ENCODE assay signal across 8 cellular contexts in genomic region chr2:105337122-105338019, GRCh38. TPM values are rescaled to one million over a fixed set of nuclear protein-coding genes. Genes with fewer than 3 reads are reported as not detected.
DNase-seq lines count a peak whose midpoint lies in the region; ATAC-seq and TF ChIP-seq lines count a peak whose summit lies in the region.

C2orf49 (plus strand) TSS chr2:105337540; CDS start chr2:105337588, 48 bp downstream.

- peak; percentile 46 for TF ChIP-seq POLR2A in erythroblast (IDR thresholded peaks at IDR 0.05; ENCODE audit: low read length)

- ATAC-seq in GM21576 (IDR thresholded peaks at IDR 0.05; ENCODE audit: unreplicated experiment): peak; percentile 92

- DNase-seq in DMS153 (lab: John Stamatoyannopoulos, UW): peak; percentile 74
- DNase-seq in OCI-M2 (lab: John Stamatoyannopoulos, UW; ENCODE audit: unreplicated experiment): peak; percentile 39
- peak; percentile 86 for DNase-seq in activated T-cell treated with anti-CD3 and anti-CD28 coated beads for 4 hours
- peak; percentile 92 to 95 for DNase-seq in erythroblast (lab: John Stamatoyannopoulos, UW)
- DNase-seq in mucosa of gallbladder (ENCODE audit: low spot score): peak; percentile 87
- DNase-seq in stimulated activated CD8-positive, alpha-beta memory T cell treated with anti-CD3 and anti-CD28 coated beads, Interleukin-4, amount 100 ng/mL, for 4 hours (ENCODE audit: low read depth in 2 of 2, low spot score in 1 of 2): peak; percentile 78 to 86

- TF ChIP-seq RAD21 in Ishikawa (IDR thresholded peaks at IDR 0.05; ENCODE audit: low read depth): no peak

- 0 out of 2 replicates have a peak, but pooled peaks have one; percentile 4 for TF ChIP-seq EP300 in Ishikawa (IDR thresholded peaks at IDR 0.05; ENCODE audit: borderline replicate concordance)

TF ChIP-seq in Ishikawa, 13 proteins besides CTCF, POLR2A, EP300 and RAD21:
- TF ChIP-seq YY1 (IDR thresholded peaks at IDR 0.05; ENCODE audit: low read depth) (peak; percentile 82), FOXM1 (IDR thresholded peaks at IDR 0.05; ENCODE audit: borderline replicate concordance, low read depth) (peak; percentile 38; the same call in 1 of the 2 replicates), USF1 (IDR thresholded peaks at IDR 0.05) (no peak), REST (IDR thresholded peaks at IDR 0.05; ENCODE audit: low read depth) (no peak), EGR1 (IDR thresholded peaks at IDR 0.05) (0 out of 2 replicates have a peak, but pooled peaks have one; percentile 11), NFIC (IDR thresholded peaks at IDR 0.05) (peak; percentile 31; the same call in 1 of the 2 replicates), MAX (IDR thresholded peaks at IDR 0.05) (peak; percentile 76; the same call in 1 of the 2 replicates), TCF12 (IDR thresholded peaks at IDR 0.05; ENCODE audit: low read depth) (0 out of 2 replicates have a peak, but pooled peaks have one; percentile 31), TAF1 (IDR thresholded peaks at IDR 0.05; ENCODE audit: low read depth) (peak; percentile 59), CEBPB (IDR thresholded peaks at IDR 0.05) (no peak), TEAD4 (IDR thresholded peaks at IDR 0.05) (peak; percentile 70), ZBTB7A (IDR thresholded peaks at IDR 0.05; ENCODE audit: low read depth) (no peak), CREB1 (IDR thresholded peaks at IDR 0.05; ENCODE audit: low read depth) (peak; percentile 99)

RNA-seq across cellular contexts. Expression of gene C2orf49, which starts in this region (rescaled TPM):
- 17.4 TPM for total RNA-seq in mucosa of gallbladder

Comparison
In these comparisons a context has a peak if more than half of its experiments do, and no peak if none do; other contexts are left out.
1. Peak in every context shown above with its lines: DNase-seq and ATAC-seq.
2. DNase-seq: peak in every context shown above with its lines; median percentile 94 in erythroblast; 87 in mucosa of gallbladder; 86 in activated T-cell treated with anti-CD3 and anti-CD28 coated beads for 4 hours; 82 in stimulated activated CD8-positive, alpha-beta memory T cell treated with anti-CD3 and anti-CD28 coated beads, Interleukin-4, amount 100 ng/mL, for 4 hours; 74 in DMS153; 39 in OCI-M2.